ENCODE assay signal across 8 cellular contexts in genomic region chr12:12349711-12350665, GRCh38. TPM values are rescaled to one million over a fixed set of nuclear protein-coding genes. Genes with fewer than 3 reads are reported as not detected.
DNase-seq lines count a peak whose midpoint lies in the region; ATAC-seq lines count a peak whose summit lies in the region.

Gene MANSC1 (minus strand): TSS chr12:12350242. CDS start chr12:12343314, 6,928 bp downstream.

- peak within 1 kb of the TSS; percentile 89 for H3K56ac ChIP-seq in mesendoderm (ENCODE audit: low read length)

- ATAC-seq in GM19438 (IDR thresholded peaks at IDR 0.05; ENCODE audit: low read depth, unreplicated experiment), result peak; percentile 59
- no peak for ATAC-seq in GM21717 (IDR thresholded peaks at IDR 0.05; ENCODE audit: unreplicated experiment)

- in situ Hi-C loops in ACHN (cut with HindIII; ENCODE audit: low pct_ligation_motif_present, low pct_unique_long_range_greater_than_20kb, low sequenced_read_pairs), result loop anchor here (25.0 kb wide), 2 partner anchors 263 to 763 kb away; no protein-coding TSS in a partner anchor
- in situ Hi-C loops in endometrial microvascular endothelial cells (cut with HindIII; ENCODE audit: inconsistent ontology term, low pct_unique_long_range_greater_than_20kb, low sequenced_read_pairs), result no loop called here

- H2BK120ac ChIP-seq in mesendoderm (ENCODE audit: low read depth, low read length), result no peak within 1 kb of the TSS

- no peaks in the 10 kb centered on the region for H3K36me3 ChIP-seq in mesendoderm (ENCODE audit: control insufficient read depth, insufficient read depth, low read length)

- no peak within 1 kb of the TSS for H4K5ac ChIP-seq in mesendoderm (ENCODE audit: low read length)

- no CpG with 5 or more reads among the region's 68 CpGs for WGBS in mesendoderm (ENCODE audit: extremely low coverage, insufficient coverage, low lambda C conversion rate)

- no peaks in the 10 kb centered on the region for H3K79me2 ChIP-seq in mesendoderm (ENCODE audit: control insufficient read depth, insufficient read depth, low read length)

- no peak within 1 kb of the TSS for H2BK15ac ChIP-seq in mesendoderm (replicated peaks; ENCODE audit: low read depth)

- no peak within 1 kb of the TSS for H3K4ac ChIP-seq in mesendoderm (ENCODE audit: low read depth, low read length)

- peak within 1 kb of the TSS; percentile 26 for H3K4me3 ChIP-seq in mesendoderm (ENCODE audit: low read length)

- H3K4me2 ChIP-seq in mesendoderm (ENCODE audit: low read length), result peak within 1 kb of the TSS; percentile 59

- H3K18ac ChIP-seq in mesendoderm (ENCODE audit: low read length), result peak within 1 kb of the TSS; percentile 13

- no peak within 1 kb of the TSS for H3K27ac ChIP-seq in mesendoderm (ENCODE audit: low read depth, low read length)

- H3K23ac ChIP-seq in mesendoderm (ENCODE audit: low read length), result no peak within 1 kb of the TSS

- DNase-seq in ACHN (peak; percentile 48), NCI-H524 (lab: John Stamatoyannopoulos, UW) (peak; percentile 62 to 80), mesendoderm (peak; percentile 82)
- DNase-seq in activated CD8-positive, alpha-beta memory T cell treated with anti-CD3 and anti-CD28 coated beads, Interleukin-2, amount 50 U/mL, for 48 hours, result peak; percentile 68
- DNase-seq in stimulated activated CD8-positive, alpha-beta memory T cell treated with anti-CD3 and anti-CD28 coated beads, Interleukin-2, amount 100 ng/mL, for 48 hours (ENCODE audit: low read depth in 2 of 2), result peak; percentile 11 to 22

- H2BK5ac ChIP-seq in mesendoderm (ENCODE audit: low read length), result no peak within 1 kb of the TSS

- no peak within 1 kb of the TSS for H4K8ac ChIP-seq in mesendoderm (ENCODE audit: low read depth, low read length)

- no peaks in the 10 kb centered on the region for H3K4me1 ChIP-seq in mesendoderm (ENCODE audit: control insufficient read depth, low read depth, low read length)

- H3K27me3 ChIP-seq in mesendoderm (ENCODE audit: insufficient read depth, low read length, poor library complexity), result no peaks in the 10 kb centered on the region

- H2AK5ac ChIP-seq in mesendoderm (ENCODE audit: low read length), result no peak within 1 kb of the TSS

- peak within 1 kb of the TSS; percentile 56 for H3K9ac ChIP-seq in mesendoderm (ENCODE audit: low read length)

- H3K79me1 ChIP-seq in mesendoderm (ENCODE audit: low read length), result no peaks in the 10 kb centered on the region

RNA-seq across cellular contexts. Expression of gene MANSC1, which starts in this region (rescaled TPM):
- total RNA-seq in endometrial microvascular endothelial cells (ENCODE audit: inconsistent ontology term), result 42.2 TPM
- 3.1 TPM for polyA plus RNA-seq in mesendoderm (2013, experiment 1 of 2)
- 3.5 TPM for polyA plus RNA-seq in mesendoderm (2013, experiment 2 of 2)

Comparison
In these comparisons a context has a peak if more than half of its experiments do, and no peak if none do; other contexts are left out.
1. DNase-seq: peak in every context shown above with its lines; median percentile 82 in mesendoderm; 71 in NCI-H524; 68 in activated CD8-positive, alpha-beta memory T cell treated with anti-CD3 and anti-CD28 coated beads, Interleukin-2, amount 50 U/mL, for 48 hours; 48 in ACHN; 16 in stimulated activated CD8-positive, alpha-beta memory T cell treated with anti-CD3 and anti-CD28 coated beads, Interleukin-2, amount 100 ng/mL, for 48 hours.